Comparison of ENCODE assay signal across 11 cellular contexts in genomic region chr6:166542580-166542912, GRCh38. TPM values are rescaled to one million over a fixed set of nuclear protein-coding genes. Genes with fewer than 3 reads are reported as not detected.
DNase-seq lines count a peak whose midpoint lies in the region; ATAC-seq and TF ChIP-seq lines count a peak whose summit lies in the region.
"Had no signal": no experiment of that assay in that cellular context is flagged by ENCODE, and none has a peak within 500 bp of the region (broad histone marks: within the 10 kb centered on the region; RNA-seq: fewer than 3 reads in every experiment).

No MANE protein-coding gene starts in this region.

- H3K4me1 Mint-ChIP-seq in CD4-positive, CD25-positive, alpha-beta regulatory T cell, result peaks cover 17 to 39% (median 20%) of the 10 kb centered on the region in 4 donors

- peak overlapping the region; percentile 87 for H3K4me3 ChIP-seq in CD4-positive, CD25-positive, alpha-beta regulatory T cell (ENCODE audit: low read depth, low read length)
- H3K4me3 ChIP-seq in epithelial cell of esophagus (ENCODE audit: low read length) (no peak overlapping the region), muscle layer of duodenum (ENCODE audit: low read depth in 1 of 2, low read length in 2 of 2) (peak overlapping the region; percentile 26 to 36)

- H3K27ac Mint-ChIP-seq in CD4-positive, CD25-positive, alpha-beta regulatory T cell, result peak overlapping the region; percentile 53 to 95 (median 88)

- peak overlapping the region; percentile 83 for H3K27ac ChIP-seq in CD4-positive, CD25-positive, alpha-beta regulatory T cell (ENCODE audit: insufficient read depth, low read length, poor library complexity, severe bottlenecking)
- H3K27ac ChIP-seq in muscle layer of duodenum (ENCODE audit: low read length), result no peak overlapping the region
- H3K27ac ChIP-seq: SJSA1 had no signal

- H3K36me3 Mint-ChIP-seq in CD4-positive, CD25-positive, alpha-beta regulatory T cell, result peaks cover under 1% of the 10 kb centered on the region

- no peaks in the 10 kb centered on the region for H3K9me3 ChIP-seq in CD4-positive, CD25-positive, alpha-beta regulatory T cell (ENCODE audit: control insufficient read depth in 2 of 2, low read length in 2 of 2)
- no peaks in the 10 kb centered on the region for H3K9me3 ChIP-seq in muscle layer of duodenum (ENCODE audit: control insufficient read depth in 1 of 2, low read length in 2 of 2)
- H3K9me3 ChIP-seq: SJSA1 had no signal

- H3K4me3 Mint-ChIP-seq in CD4-positive, CD25-positive, alpha-beta regulatory T cell, result peak overlapping the region in 3 of 4 donors; percentile 9 to 39 (median 19)

- H3K4me1 ChIP-seq in CD4-positive, CD25-positive, alpha-beta regulatory T cell (ENCODE audit: control insufficient read depth, insufficient read depth, low read length, poor library complexity, severe bottlenecking), result peaks cover 35% of the 10 kb centered on the region
- peaks cover 0 to 9% of the 10 kb centered on the region in 2 donors for H3K4me1 ChIP-seq in muscle layer of duodenum (ENCODE audit: control insufficient read depth in 1 of 2, insufficient read depth in 2 of 2, low read length in 2 of 2)

- no peak for ATAC-seq in CD4-positive, CD25-positive, alpha-beta regulatory T cell (ENCODE audit: low read depth in 2 of 2)
- ATAC-seq in GM18502 (IDR thresholded peaks at IDR 0.05; ENCODE audit: poor library complexity, unreplicated experiment) (no peak), GM21723 (IDR thresholded peaks at IDR 0.05; ENCODE audit: unreplicated experiment) (no peak)

- H3K36me3 ChIP-seq in CD4-positive, CD25-positive, alpha-beta regulatory T cell (ENCODE audit: control insufficient read depth, insufficient read depth, low read length), result no peaks in the 10 kb centered on the region
- H3K36me3 ChIP-seq in muscle layer of duodenum (ENCODE audit: control insufficient read depth in 1 of 2, insufficient read depth in 2 of 2, low read length in 2 of 2), result peaks cover 0 to 9% of the 10 kb centered on the region in 2 donors
- H3K36me3 ChIP-seq: SJSA1 had no signal

- TF ChIP-seq CTCF in epithelial cell of esophagus (IDR thresholded peaks at IDR 0.05; ENCODE audit: insufficient read depth, low read depth, low read length, missing control alignments), result no peak

- H3K27me3 ChIP-seq in CD4-positive, CD25-positive, alpha-beta regulatory T cell (ENCODE audit: control insufficient read depth, insufficient read depth, low read length), result no peaks in the 10 kb centered on the region
- no peaks in the 10 kb centered on the region for H3K27me3 ChIP-seq in muscle layer of duodenum (ENCODE audit: low read depth, low read length)
- H3K27me3 ChIP-seq: SJSA1 had no signal

- no peak for DNase-seq in CD4-positive, CD25-positive, alpha-beta regulatory T cell
- peak; percentile 51 for DNase-seq in LoVo (ENCODE audit: low spot score)
- DNase-seq in epithelial cell of esophagus (ENCODE audit: low read depth), result peak; percentile 46
- no peak for DNase-seq in AG08396 (ENCODE audit: low spot score)
- DNase-seq in NCI-H226, result no peak
- DNase-seq: activated naive CD4-positive, alpha-beta T cell; NCI-H1436 had no signal

- H3K27me3 Mint-ChIP-seq in CD4-positive, CD25-positive, alpha-beta regulatory T cell, result no peaks in the 10 kb centered on the region

- peaks cover 0 to 2% (median 0%) of the 10 kb centered on the region in 7 donors for H3K9me3 Mint-ChIP-seq in CD4-positive, CD25-positive, alpha-beta regulatory T cell

RNA-seq across cellular contexts. Expression of gene RAMACL, which starts 43.9 kb away (rescaled TPM):
- 0.52 TPM for total RNA-seq in CD4-positive, CD25-positive, alpha-beta regulatory T cell
- under 1 TPM; 0.16 to 0.35 (median 0.30) TPM for polyA plus RNA-seq in CD4-positive, CD25-positive, alpha-beta regulatory T cell

Comparison
In these comparisons a context has a peak if more than half of its experiments do, and no peak if none do; other contexts are left out.
1. DNase-seq: peak in LoVo (single experiment) and epithelial cell of esophagus (single experiment); none in CD4-positive, CD25-positive, alpha-beta regulatory T cell (0 of 3), AG08396 (single experiment) and NCI-H226 (single experiment).